Comparison of ENCODE assay signal across 19 cellular contexts in genomic region chr16:11272921-11273720, GRCh38. TPM values are rescaled to one million over a fixed set of nuclear protein-coding genes. Genes with fewer than 3 reads are reported as not detected.
"Had no signal": no experiment of that assay in that cellular context is flagged by ENCODE, and none has a peak within 500 bp of the region (broad histone marks: within the 10 kb centered on the region; RNA-seq: fewer than 3 reads in every experiment).

TSS of gene PRM3 (minus strand) at chr16:11273629. CDS start at chr16:11273595, 34 bp downstream.

- H3K4me3 ChIP-seq: pancreas, upper lobe of left lung had no signal

- H3K27ac Mint-ChIP-seq: activated CD4-positive, alpha-beta memory T cell treated with anti-CD3 and anti-CD28 coated beads for 36 hours; activated naive CD4-positive, alpha-beta T cell treated with anti-CD3 and anti-CD28 coated beads for 36 hours; activated T-helper 17 cell treated with anti-CD3 and anti-CD28 coated beads, Interleukin-2, amount 50 U/mL, for 72 hours; effector memory CD8-positive, alpha-beta T cell; immature natural killer cell; natural killer cell; stimulated activated memory B cell treated with anti-CD40 and anti-IgM and Interleukin-4, amounts not matched to agents 10 μg/mL and 1 μg/mL and 100 μg/mL, for 72 hours had no signal

- H3K9me3 Mint-ChIP-seq: activated CD4-positive, alpha-beta memory T cell treated with anti-CD3 and anti-CD28 coated beads for 36 hours; activated naive CD4-positive, alpha-beta T cell treated with anti-CD3 and anti-CD28 coated beads for 36 hours; activated T-helper 17 cell treated with anti-CD3 and anti-CD28 coated beads, Interleukin-2, amount 50 U/mL, for 72 hours; central memory CD8-positive, alpha-beta T cell; effector memory CD8-positive, alpha-beta T cell; immature natural killer cell; natural killer cell; stimulated activated memory B cell treated with anti-CD40 and anti-IgM and Interleukin-4, amounts not matched to agents 10 μg/mL and 1 μg/mL and 100 μg/mL, for 72 hours; T-cell had no signal

- H3K27me3 Mint-ChIP-seq: activated CD4-positive, alpha-beta memory T cell treated with anti-CD3 and anti-CD28 coated beads for 36 hours; activated T-helper 17 cell treated with anti-CD3 and anti-CD28 coated beads, Interleukin-2, amount 50 U/mL, for 72 hours; stimulated activated memory B cell treated with anti-CD40 and anti-IgM and Interleukin-4, amounts not matched to agents 10 μg/mL and 1 μg/mL and 100 μg/mL, for 72 hours; T-cell had no signal

- DNase-seq: activated CD4-positive, alpha-beta memory T cell treated with anti-CD3 and anti-CD28 coated beads for 36 hours; activated naive CD4-positive, alpha-beta T cell treated with anti-CD3 and anti-CD28 coated beads for 36 hours; cortex of kidney; effector memory CD8-positive, alpha-beta T cell; erythroblast; immature natural killer cell; left cardiac atrium; natural killer cell; pancreas; small intestine; T-cell; T1000 had no signal

- H3K9me3 ChIP-seq: pancreas, upper lobe of left lung had no signal

- H3K4me1 ChIP-seq: pancreas, upper lobe of left lung had no signal

- ATAC-seq: activated T-helper 17 cell treated with anti-CD3 and anti-CD28 coated beads, Interleukin-2, amount 50 U/mL, for 72 hours; effector memory CD8-positive, alpha-beta T cell; left cardiac atrium; natural killer cell; pancreas; stimulated activated memory B cell treated with anti-CD40 and anti-IgM and Interleukin-4, amounts not matched to agents 10 μg/mL and 1 μg/mL and 100 μg/mL, for 72 hours; T-cell had no signal

- H3K27ac ChIP-seq: pancreas, upper lobe of left lung had no signal

- H3K4me1 Mint-ChIP-seq: activated T-helper 17 cell treated with anti-CD3 and anti-CD28 coated beads, Interleukin-2, amount 50 U/mL, for 72 hours; central memory CD8-positive, alpha-beta T cell; immature natural killer cell; natural killer cell; stimulated activated memory B cell treated with anti-CD40 and anti-IgM and Interleukin-4, amounts not matched to agents 10 μg/mL and 1 μg/mL and 100 μg/mL, for 72 hours; T-cell had no signal

- H3K36me3 ChIP-seq: pancreas, upper lobe of left lung had no signal

- H3K27me3 ChIP-seq: pancreas, upper lobe of left lung had no signal

- H3K36me3 Mint-ChIP-seq: activated CD4-positive, alpha-beta memory T cell treated with anti-CD3 and anti-CD28 coated beads for 36 hours; natural killer cell; stimulated activated memory B cell treated with anti-CD40 and anti-IgM and Interleukin-4, amounts not matched to agents 10 μg/mL and 1 μg/mL and 100 μg/mL, for 72 hours; T-cell had no signal

- H3K4me3 Mint-ChIP-seq: activated CD4-positive, alpha-beta memory T cell treated with anti-CD3 and anti-CD28 coated beads for 36 hours; activated naive CD4-positive, alpha-beta T cell treated with anti-CD3 and anti-CD28 coated beads for 36 hours; activated T-helper 17 cell treated with anti-CD3 and anti-CD28 coated beads, Interleukin-2, amount 50 U/mL, for 72 hours; central memory CD8-positive, alpha-beta T cell; effector memory CD8-positive, alpha-beta T cell; immature natural killer cell; natural killer cell; stimulated activated memory B cell treated with anti-CD40 and anti-IgM and Interleukin-4, amounts not matched to agents 10 μg/mL and 1 μg/mL and 100 μg/mL, for 72 hours; T-cell had no signal

RNA-seq across cellular contexts. Expression of gene PRM3, which starts in this region (rescaled TPM):
- total RNA-seq: activated CD4-positive, alpha-beta memory T cell treated with anti-CD3 and anti-CD28 coated beads for 36 hours; activated naive CD4-positive, alpha-beta T cell treated with anti-CD3 and anti-CD28 coated beads for 36 hours; activated T-helper 17 cell treated with anti-CD3 and anti-CD28 coated beads, Interleukin-2, amount 50 U/mL, for 72 hours; glomerular endothelial cell; left cardiac atrium; lung microvascular endothelial cell; mucosa of gallbladder; natural killer cell; pancreas; T-cell; upper lobe of left lung had no signal
- polyA plus RNA-seq: immature natural killer cell, pancreas, small intestine had no signal
